ENCODE assay signal across 25 cellular contexts in genomic region chr6:121187200-121187832, GRCh38.
"Had no signal": no experiment of that assay in that cellular context is flagged by ENCODE, and none has a peak within 500 bp of the region (broad histone marks: within the 10 kb centered on the region; RNA-seq: fewer than 3 reads in every experiment).

No MANE protein-coding gene starts in this region.

- H3K9me3 ChIP-seq: adrenal gland, colonic mucosa, heart right ventricle, ovary, right atrium auricular region, spleen, tibial nerve had no signal

- H3K27me3 ChIP-seq: adrenal gland, cardiac muscle cell, colonic mucosa, heart right ventricle, ovary, right atrium auricular region, spleen, tibial nerve had no signal

- H3K4me3 ChIP-seq: adrenal gland, cardiac muscle cell, colonic mucosa, heart right ventricle, ovary, right atrium auricular region, spleen, tibial nerve had no signal

- H3K4me3 Mint-ChIP-seq: activated naive CD8-positive, alpha-beta T cell; activated T-cell treated with anti-CD3 and anti-CD28 coated beads, Interleukin-2, amount 50 U/mL, for 72 hours; brain; nephron progenitor cell; T-helper 2 cell treated with Interferon-gamma antibody and Interleukin-4, amounts not matched to agents 5 μg/mL and 100 μg/mL, for 36 hours had no signal

- H3K4me1 Mint-ChIP-seq: brain, nephron progenitor cell had no signal

- H3K27ac Mint-ChIP-seq: activated naive CD8-positive, alpha-beta T cell; activated T-cell treated with anti-CD3 and anti-CD28 coated beads, Interleukin-2, amount 50 U/mL, for 72 hours; brain; nephron progenitor cell; progenitor cell of endocrine pancreas; T-helper 2 cell treated with Interferon-gamma antibody and Interleukin-4, amounts not matched to agents 5 μg/mL and 100 μg/mL, for 36 hours had no signal

- H3K27me3 Mint-ChIP-seq: activated naive CD8-positive, alpha-beta T cell; brain; progenitor cell of endocrine pancreas had no signal

- H3K4me1 ChIP-seq: colonic mucosa, heart right ventricle, right atrium auricular region, spleen, tibial nerve had no signal

- ATAC-seq: activated T-cell treated with anti-CD3 and anti-CD28 coated beads, Interleukin-2, amount 50 U/mL, for 72 hours; heart right ventricle; left ventricle myocardium superior had no signal

- DNase-seq: activated CD4-positive, alpha-beta T cell treated with anti-CD3 and anti-CD28 coated beads for 4 hours; activated CD4-positive, alpha-beta T cell treated with anti-CD3 and anti-CD28 coated beads, Interleukin-2, amount 50 U/mL, for 4 hours; activated naive CD4-positive, alpha-beta T cell; activated T-cell treated with anti-CD3 and anti-CD28 coated beads for 4 hours; activated T-cell treated with anti-CD3 and anti-CD28 coated beads, Interleukin-2, amount 50 U/mL, for 72 hours; adrenal gland; aorta; cerebellar nuclear complex; colonic mucosa; effector CD8-positive, alpha-beta T cell; foreskin melanocyte; heart right ventricle; left ventricle myocardium superior; nephron progenitor cell; ovary; spleen; stimulated activated naive CD4-positive, alpha-beta T cell; T-helper 1 cell had no signal

- H3K9me3 Mint-ChIP-seq: brain; nephron progenitor cell; T-helper 2 cell treated with Interferon-gamma antibody and Interleukin-4, amounts not matched to agents 5 μg/mL and 100 μg/mL, for 36 hours had no signal

- H3K27ac ChIP-seq: adrenal gland, cardiac muscle cell, colonic mucosa, heart right ventricle, ovary, right atrium auricular region, spleen, tibial nerve had no signal

- H3K36me3 ChIP-seq: adrenal gland, cardiac muscle cell, colonic mucosa, heart right ventricle, ovary, right atrium auricular region, tibial nerve had no signal
